Comparison of ENCODE assay signal across 19 cellular contexts in the genomic region with DNA sequence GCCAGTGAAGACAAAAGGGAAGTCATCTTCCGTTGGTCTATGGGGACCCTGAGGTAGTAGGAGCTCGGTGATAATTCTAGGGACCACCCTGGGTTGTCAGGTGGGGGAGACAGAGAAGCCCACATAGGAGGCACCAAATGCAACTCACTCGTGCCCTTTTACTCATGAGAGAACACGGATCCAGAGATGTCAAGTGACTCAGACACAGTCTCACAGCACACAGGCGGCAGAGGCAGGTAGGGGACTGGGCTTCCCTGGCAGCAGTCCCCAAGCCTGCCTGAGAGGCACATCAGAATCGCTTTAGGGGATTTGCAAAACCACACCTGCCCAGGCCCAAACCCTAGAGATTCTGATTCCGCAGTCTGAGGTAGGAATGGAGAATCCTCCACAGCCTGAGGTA. TPM values are rescaled to one million over a fixed set of nuclear protein-coding genes. Genes with fewer than 3 reads are reported as not detected.
DNase-seq lines count a peak whose midpoint lies in the region; ATAC-seq and TF ChIP-seq lines count a peak whose summit lies in the region.
"Had no signal": no experiment of that assay in that cellular context is flagged by ENCODE, and none has a peak within 500 bp of the region (broad histone marks: within the 10 kb centered on the region; RNA-seq: fewer than 3 reads in every experiment).

No MANE protein-coding gene starts in this region.

- peaks cover 14% of the 10 kb centered on the region for H3F3A ChIP-seq in MM.1S (ENCODE audit: insufficient read depth, low read length)

- H3K27me3 Mint-ChIP-seq in activated CD4-positive, alpha-beta T cell treated with anti-CD3 and anti-CD28 coated beads, Interleukin-2, amount 10 ng/mL, durations not matched to agents 24 days and 14 days: no peaks in the 10 kb centered on the region
- H3K27me3 Mint-ChIP-seq in activated naive CD8-positive, alpha-beta T cell: no peaks in the 10 kb centered on the region

- no peak for ATAC-seq in HG03095 (IDR thresholded peaks at IDR 0.05; ENCODE audit: unreplicated experiment)
- ATAC-seq: psoas muscle had no signal

- H3K27ac Mint-ChIP-seq in activated CD4-positive, alpha-beta T cell treated with anti-CD3 and anti-CD28 coated beads, Interleukin-2, amount 10 ng/mL, durations not matched to agents 24 days and 14 days: peak overlapping the region; percentile 97
- H3K27ac Mint-ChIP-seq in activated naive CD8-positive, alpha-beta T cell: peak overlapping the region; percentile 97

- H3K27me3 ChIP-seq in neuronal stem cell (ENCODE audit: control insufficient read depth in 3 of 3, insufficient read depth in 3 of 3, low read depth in 1 of 3, low read length in 3 of 3) (peaks cover 0 to 40% (median 2%) of the 10 kb centered on the region in 3 experiments), MM.1S (replicated peaks; ENCODE audit: insufficient read depth, low read length) (no peaks in the 10 kb centered on the region)

- H3K18ac ChIP-seq in neuronal stem cell (ENCODE audit: low read length): no peak overlapping the region

- H3K9me3 ChIP-seq in neuronal stem cell (replicated peaks in 1 of 2; ENCODE audit: control insufficient read depth in 2 of 2, insufficient read depth in 1 of 2, low read depth in 1 of 2, low read length in 2 of 2): no peaks in the 10 kb centered on the region
- no peaks in the 10 kb centered on the region for H3K9me3 ChIP-seq in MM.1S (replicated peaks; ENCODE audit: insufficient read depth, low read length)
- H3K9me3 ChIP-seq: psoas muscle, SK-N-SH had no signal

- H3K36me3 Mint-ChIP-seq in activated CD4-positive, alpha-beta T cell treated with anti-CD3 and anti-CD28 coated beads, Interleukin-2, amount 10 ng/mL, durations not matched to agents 24 days and 14 days (ENCODE audit: low read depth): peaks cover 69% of the 10 kb centered on the region
- peaks cover 14% of the 10 kb centered on the region for H3K36me3 Mint-ChIP-seq in activated naive CD8-positive, alpha-beta T cell

- peaks cover 79% of the 10 kb centered on the region for H3K4me1 Mint-ChIP-seq in activated CD4-positive, alpha-beta T cell treated with anti-CD3 and anti-CD28 coated beads, Interleukin-2, amount 10 ng/mL, durations not matched to agents 24 days and 14 days
- peaks cover 76% of the 10 kb centered on the region for H3K4me1 Mint-ChIP-seq in activated naive CD8-positive, alpha-beta T cell (ENCODE audit: low read depth)

- no peaks in the 10 kb centered on the region for H3K9me3 Mint-ChIP-seq in activated CD4-positive, alpha-beta T cell treated with anti-CD3 and anti-CD28 coated beads, Interleukin-2, amount 10 ng/mL, durations not matched to agents 24 days and 14 days
- H3K9me3 Mint-ChIP-seq in activated naive CD8-positive, alpha-beta T cell (ENCODE audit: low read depth): no peaks in the 10 kb centered on the region

- H3K27ac ChIP-seq in neuronal stem cell (replicated peaks; ENCODE audit: low read length) (no peak overlapping the region), MM.1S (ENCODE audit: low read length) (no peak overlapping the region)
- H3K27ac ChIP-seq: C4-2B, KMS-11, psoas muscle had no signal

- no peak overlapping the region for H4K8ac ChIP-seq in neuronal stem cell (ENCODE audit: low read depth, low read length)

- no peak overlapping the region for H2BK12ac ChIP-seq in neuronal stem cell (ENCODE audit: low read length)

- peaks cover 0 to 3% of the 10 kb centered on the region in 2 donors for H3K4me1 ChIP-seq in neuronal stem cell (ENCODE audit: control insufficient read depth in 2 of 2, insufficient read depth in 1 of 2, low read depth in 1 of 2, low read length in 2 of 2)
- H3K4me1 ChIP-seq in MM.1S (ENCODE audit: low read length): peaks cover 19% of the 10 kb centered on the region
- H3K4me1 ChIP-seq: psoas muscle had no signal

- H4K91ac ChIP-seq in neuronal stem cell (ENCODE audit: low read depth, low read length, poor library complexity): no peak overlapping the region

- H3K4me2 ChIP-seq in neuronal stem cell (ENCODE audit: insufficient read depth, low read length, poor library complexity, severe bottlenecking) (no peak overlapping the region), MM.1S (ENCODE audit: low read depth, low read length) (no peak overlapping the region)
- H3K4me2 ChIP-seq: KMS-11, SK-N-SH had no signal

- no peaks in the 10 kb centered on the region for H3K79me2 ChIP-seq in MM.1S (ENCODE audit: low read length)

- peak overlapping the region; percentile 41 for H3K4me3 ChIP-seq in GM12875 (ENCODE audit: low read depth, low read length)
- H3K4me3 ChIP-seq in neuronal stem cell (ENCODE audit: low read length in 2 of 2): no peak overlapping the region
- H3K4me3 ChIP-seq in MM.1S (ENCODE audit: low read length): no peak overlapping the region
- H3K4me3 ChIP-seq: lung, psoas muscle had no signal

- TF ChIP-seq CTCF in GM12875 (IDR thresholded peaks at IDR 0.05; ENCODE audit: borderline replicate concordance, insufficient read depth, low read depth, low read length) (no peak), MM.1S (IDR thresholded peaks at IDR 0.05; ENCODE audit: low read length) (no peak)

- no peak overlapping the region for H3K4ac ChIP-seq in neuronal stem cell (ENCODE audit: low read length)

- H2BK15ac ChIP-seq in neuronal stem cell (ENCODE audit: low read length): no peak overlapping the region

- no peaks in the 10 kb centered on the region for H4K20me1 ChIP-seq in MM.1S (ENCODE audit: insufficient read depth, low read length)

- WGBS in neuronal stem cell (ENCODE audit: extremely low coverage in 2 of 2, insufficient read length in 2 of 2, insufficient replicate concordance in 1 of 2), 2 donors: no CpG with 5 or more reads among the region's 7 CpGs

- no peak overlapping the region for H2BK5ac ChIP-seq in neuronal stem cell (ENCODE audit: low read length)

- H3K36me3 ChIP-seq in neuronal stem cell (replicated peaks in 1 of 2; ENCODE audit: control insufficient read depth in 2 of 2, insufficient read depth in 2 of 2, low read length in 2 of 2) (no peaks in the 10 kb centered on the region), MM.1S (replicated peaks; ENCODE audit: insufficient read depth, low read length) (no peaks in the 10 kb centered on the region)

- no peak overlapping the region for H2AFZ ChIP-seq in neuronal stem cell (ENCODE audit: low read length)
- H2AFZ ChIP-seq in MM.1S (ENCODE audit: low read length): no peak overlapping the region

- peak overlapping the region; percentile 23 for H2AK5ac ChIP-seq in neuronal stem cell (ENCODE audit: low read depth, low read length)

- no peak overlapping the region for H3K14ac ChIP-seq in neuronal stem cell (ENCODE audit: low read length)

- no peak for DNase-seq in activated CD4-positive, alpha-beta T cell treated with anti-CD3 and anti-CD28 coated beads, Interleukin-2, amount 10 ng/mL, durations not matched to agents 24 days and 14 days
- DNase-seq in activated CD4-positive, alpha-beta T cell treated with anti-CD3 and anti-CD28 coated beads for 48 hours: no peak
- DNase-seq in neuronal stem cell (ENCODE audit: low spot score) (no peak), MM.1S (no peak), NCI-H510A treated with DMSO at 0.1 percent for 48 hours (lab: John Stamatoyannopoulos, UW) (no peak)
- DNase-seq: effector CD8-positive, alpha-beta T cell; head of caudate nucleus; NCI-H1105 treated with DMSO at 0.1 percent for 48 hours; NCI-H82; psoas muscle; SK-N-SH; trophoblast cell had no signal

- no peak overlapping the region for H3K23ac ChIP-seq in neuronal stem cell (ENCODE audit: low read depth, low read length, poor library complexity)

- intact Hi-C loops in activated CD4-positive, alpha-beta T cell treated with anti-CD3 and anti-CD28 coated beads, Interleukin-2, amount 10 ng/mL, durations not matched to agents 24 days and 14 days (cut with micrococcal nuclease): no loop called here

- no peaks in the 10 kb centered on the region for H3K79me1 ChIP-seq in neuronal stem cell (ENCODE audit: low read depth, low read length)

- H3K4me3 Mint-ChIP-seq in activated CD4-positive, alpha-beta T cell treated with anti-CD3 and anti-CD28 coated beads, Interleukin-2, amount 10 ng/mL, durations not matched to agents 24 days and 14 days: peak overlapping the region; percentile 96
- peak overlapping the region; percentile 94 for H3K4me3 Mint-ChIP-seq in activated naive CD8-positive, alpha-beta T cell

- no peak overlapping the region for H2BK120ac ChIP-seq in neuronal stem cell (ENCODE audit: low read depth, low read length)

- no peaks in the 10 kb centered on the region for H3K9me2 ChIP-seq in MM.1S (replicated peaks; ENCODE audit: insufficient read depth, low read length)
- H3K9me2 ChIP-seq: SK-N-SH had no signal

- no peak overlapping the region for H3K9ac ChIP-seq in neuronal stem cell (ENCODE audit: low read depth, low read length, poor library complexity)
- H3K9ac ChIP-seq in MM.1S (ENCODE audit: low read length): no peak overlapping the region
- H3K9ac ChIP-seq: KMS-11, SK-N-SH had no signal

RNA-seq across cellular contexts. Expression of a gene that starts 31.3 kb away (rescaled TPM):
- total RNA-seq in activated CD4-positive, alpha-beta T cell treated with anti-CD3 and anti-CD28 coated beads, Interleukin-2, amount 10 ng/mL, durations not matched to agents 24 days and 14 days: 110 and 112 TPM in 2 replicates
- polyA plus RNA-seq in neuronal stem cell (2013, experiment 1 of 2): 0.15 TPM
- polyA plus RNA-seq in neuronal stem cell (2013, experiment 2 of 2): 0.25 TPM
- total RNA-seq: myocyte had no signal
- polyA plus RNA-seq: SK-N-SH had no signal
